Comparison of ENCODE assay signal across 19 cellular contexts in the genomic region with DNA sequence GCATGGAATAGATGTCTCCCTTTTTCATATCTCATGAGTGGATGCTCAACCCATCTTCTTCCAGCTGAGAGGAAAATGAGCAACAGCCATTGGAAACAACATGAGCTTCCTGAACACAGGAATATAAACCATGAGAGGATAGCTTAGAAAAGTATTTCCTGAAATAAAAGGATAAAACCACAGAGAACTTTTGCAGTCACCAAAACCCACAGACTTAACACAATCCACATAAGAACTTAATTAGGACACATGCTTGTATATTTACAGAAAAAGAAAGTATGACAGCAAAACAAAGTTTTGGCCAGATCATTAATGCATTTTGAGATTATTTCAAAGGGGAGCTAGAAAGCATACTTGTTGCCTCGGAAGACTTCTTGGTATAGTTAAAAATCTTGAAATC.
DNase-seq lines count a peak whose midpoint lies in the region; FAIRE-seq and TF ChIP-seq lines count a peak whose summit lies in the region.
"Had no signal": no experiment of that assay in that cellular context is flagged by ENCODE, and none has a peak within 500 bp of the region (broad histone marks: within the 10 kb centered on the region; RNA-seq: fewer than 3 reads in every experiment).

No MANE protein-coding gene starts in this region.

- H3K27me3 Mint-ChIP-seq in activated CD4-positive, alpha-beta T cell treated with anti-CD3 and anti-CD28 coated beads, Interleukin-2, amount 10 ng/mL, durations not matched to agents 7 days and 5 days: peaks cover 21% of the 10 kb centered on the region

- no peaks in the 10 kb centered on the region for H3K9me3 Mint-ChIP-seq in activated CD4-positive, alpha-beta T cell treated with anti-CD3 and anti-CD28 coated beads, Interleukin-2, amount 10 ng/mL, durations not matched to agents 7 days and 5 days

- intact Hi-C loops in kidney (cut with DNase I): no loop called here

- no peaks in the 10 kb centered on the region for H3K4me1 ChIP-seq in adipocyte (ENCODE audit: control insufficient read depth, insufficient read depth, low read length)
- no peaks in the 10 kb centered on the region for H3K4me1 ChIP-seq in kidney (ENCODE audit: control insufficient read depth in 1 of 2, insufficient read depth in 1 of 2, low read depth in 1 of 2, low read length in 2 of 2)

- no peaks in the 10 kb centered on the region for H3K36me3 ChIP-seq in adipocyte (ENCODE audit: control insufficient read depth, insufficient read depth, low read length, severe bottlenecking)
- no peaks in the 10 kb centered on the region for H3K36me3 ChIP-seq in kidney (ENCODE audit: control insufficient read depth in 1 of 2, insufficient read depth in 2 of 2, low read length in 2 of 2)

- no peaks in the 10 kb centered on the region for H3K4me1 Mint-ChIP-seq in activated CD4-positive, alpha-beta T cell treated with anti-CD3 and anti-CD28 coated beads, Interleukin-2, amount 10 ng/mL, durations not matched to agents 7 days and 5 days

- CTCF ChIA-PET in activated CD4-positive, alpha-beta T cell treated with anti-CD3 and anti-CD28 coated beads, Interleukin-2, amount 10 ng/mL, durations not matched to agents 7 days and 5 days (lab: Charles Lee): interaction anchor here (1.1 kb wide), 1 partner anchor 18 kb away, joined by 3 read pairs; no protein-coding TSS in a partner anchor

- H3K4me3 ChIP-seq in adipocyte (ENCODE audit: low read length): no peak overlapping the region
- no peak overlapping the region for H3K4me3 ChIP-seq in kidney (ENCODE audit: low read length in 2 of 2)

- no peak for TF ChIP-seq CTCF in kidney (IDR thresholded peaks at IDR 0.05; ENCODE audit: borderline replicate concordance, extremely low read depth, insufficient read depth)

- DNase-seq in AG08395 (ENCODE audit: low spot score): peak; percentile 66
- peak; percentile 79 for DNase-seq in GM04503 (ENCODE audit: low read depth)
- peak; percentile 45 for DNase-seq in adipocyte (ENCODE audit: low read depth)
- DNase-seq in fibroblast of peridontal ligament (ENCODE audit: extremely low read depth): peak; percentile 85
- no peak for DNase-seq in activated CD4-positive, alpha-beta T cell treated with anti-CD3 and anti-CD28 coated beads, Interleukin-2, amount 10 ng/mL, durations not matched to agents 7 days and 5 days
- no peak for DNase-seq in GM19240 (ENCODE audit: insufficient read length, low spot score)
- DNase-seq in kidney: no peak
- no peak for DNase-seq in activated effector memory CD4-positive, alpha-beta T cell treated with anti-CD3 and anti-CD28 coated beads, Interleukin-2, amount 50 U/mL, for 16 hours
- DNase-seq: DMS 273 treated with DMSO at 0.1 percent for 48 hours, GOT3, MV-4-11, NCI-H1417 treated with DMSO at 0.1 percent for 48 hours, NCI-H2029 treated with DMSO at 0.1 percent for 48 hours, NCI-H510A, NCI-H774 had no signal

- H3K9me3 ChIP-seq in adipocyte (ENCODE audit: control insufficient read depth, low read length): no peaks in the 10 kb centered on the region
- H3K9me3 ChIP-seq in kidney (ENCODE audit: control insufficient read depth in 1 of 2, low read length in 2 of 2): no peaks in the 10 kb centered on the region

- H3K36me3 Mint-ChIP-seq in activated CD4-positive, alpha-beta T cell treated with anti-CD3 and anti-CD28 coated beads, Interleukin-2, amount 10 ng/mL, durations not matched to agents 7 days and 5 days (ENCODE audit: low read depth): no peaks in the 10 kb centered on the region

- H3K27ac Mint-ChIP-seq in activated CD4-positive, alpha-beta T cell treated with anti-CD3 and anti-CD28 coated beads, Interleukin-2, amount 10 ng/mL, durations not matched to agents 7 days and 5 days: no peak overlapping the region

- POLR2A ChIA-PET in activated CD4-positive, alpha-beta T cell treated with anti-CD3 and anti-CD28 coated beads, Interleukin-2, amount 10 ng/mL, durations not matched to agents 7 days and 5 days (lab: Charles Lee): no interaction called here

- peaks cover 20% of the 10 kb centered on the region for H3K27me3 ChIP-seq in adipocyte (replicated peaks; ENCODE audit: control insufficient read depth, insufficient read depth, low read length)

- no peak overlapping the region for H3K4me3 Mint-ChIP-seq in activated CD4-positive, alpha-beta T cell treated with anti-CD3 and anti-CD28 coated beads, Interleukin-2, amount 10 ng/mL, durations not matched to agents 7 days and 5 days

- no peak overlapping the region for H3K9ac ChIP-seq in adipocyte (ENCODE audit: low read length)
- H3K9ac ChIP-seq in kidney (ENCODE audit: low read length in 2 of 2): no peak overlapping the region

- no peak overlapping the region for H3K27ac ChIP-seq in kidney (ENCODE audit: low read depth in 2 of 2, low read length in 2 of 2)
- H3K27ac ChIP-seq: 22Rv1, C4-2B, HL-60 had no signal

- no peak for FAIRE-seq in kidney (lab: Jason Lieb, UNC)
- FAIRE-seq: HTR-8/SVneo had no signal

Comparison
In these comparisons a context has a peak if more than half of its experiments do, and no peak if none do; other contexts are left out.
1. DNase-seq: peak in AG08395 (single experiment), GM04503 (single experiment), adipocyte (single experiment) and fibroblast of peridontal ligament (single experiment); none in activated CD4-positive, alpha-beta T cell treated with anti-CD3 and anti-CD28 coated beads, Interleukin-2, amount 10 ng/mL, durations not matched to agents 7 days and 5 days (single experiment), GM19240 (single experiment), kidney (single experiment) and activated effector memory CD4-positive, alpha-beta T cell treated with anti-CD3 and anti-CD28 coated beads, Interleukin-2, amount 50 U/mL, for 16 hours (single experiment).